Comparison of ENCODE assay signal across 14 cellular contexts in the genomic region with DNA sequence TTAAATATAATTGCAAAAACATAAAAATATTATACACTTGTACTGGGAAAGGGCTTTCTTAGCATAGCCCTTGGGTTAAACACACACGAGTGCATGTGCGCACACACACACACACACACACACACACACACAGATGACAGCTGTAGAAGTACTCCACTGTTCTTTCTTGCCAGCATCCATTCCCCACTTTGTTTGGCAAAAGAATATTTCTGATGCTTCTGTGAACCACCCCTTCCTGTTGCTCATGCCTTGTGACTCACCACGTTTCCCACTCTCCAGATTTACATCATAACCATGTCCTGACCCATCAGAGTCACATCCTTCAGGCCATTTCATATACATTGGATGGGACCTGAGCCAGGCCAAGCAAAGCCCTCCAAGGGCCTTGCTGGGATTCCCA.
DNase-seq lines count a peak whose midpoint lies in the region; ATAC-seq and TF ChIP-seq lines count a peak whose summit lies in the region.
"Had no signal": no experiment of that assay in that cellular context is flagged by ENCODE, and none has a peak within 500 bp of the region (broad histone marks: within the 10 kb centered on the region; RNA-seq: fewer than 3 reads in every experiment).

No MANE protein-coding gene starts in this region.

- H3K9me3 Mint-ChIP-seq in activated T-cell treated with anti-CD3 and anti-CD28 coated beads, Interleukin-2, amount 50 U/mL, for 4 hours, result peaks cover 7% of the 10 kb centered on the region
- H3K9me3 Mint-ChIP-seq: GM23338, nephron had no signal

- no peaks in the 10 kb centered on the region for H3K27me3 ChIP-seq in A673 (replicated peaks; ENCODE audit: insufficient read depth, low read depth, low read length, poor library complexity)
- no peaks in the 10 kb centered on the region for H3K27me3 ChIP-seq in Peyer's patch

- H3K4me3 Mint-ChIP-seq in activated T-cell treated with anti-CD3 and anti-CD28 coated beads, Interleukin-2, amount 50 U/mL, for 4 hours, result no peak overlapping the region
- H3K4me3 Mint-ChIP-seq: GM23338, nephron had no signal

- no peaks in the 10 kb centered on the region for H3K4me1 Mint-ChIP-seq in activated T-cell treated with anti-CD3 and anti-CD28 coated beads, Interleukin-2, amount 50 U/mL, for 4 hours (ENCODE audit: low read depth)
- H3K4me1 Mint-ChIP-seq: GM23338, nephron had no signal

- H3K27me3 Mint-ChIP-seq in activated T-cell treated with anti-CD3 and anti-CD28 coated beads, Interleukin-2, amount 50 U/mL, for 4 hours (ENCODE audit: low read depth), result no peaks in the 10 kb centered on the region

- H3K36me3 Mint-ChIP-seq in activated T-cell treated with anti-CD3 and anti-CD28 coated beads, Interleukin-2, amount 50 U/mL, for 4 hours (ENCODE audit: insufficient read depth), result no peaks in the 10 kb centered on the region

- no peak for TF ChIP-seq POLR2A in Peyer's patch (IDR thresholded peaks at IDR 0.05)

- H3K27ac ChIP-seq in A673 (ENCODE audit: low read depth, low read length, poor library complexity, severe bottlenecking) (no peak overlapping the region), Peyer's patch (no peak overlapping the region)

- ATAC-seq in activated T-cell treated with anti-CD3 and anti-CD28 coated beads, Interleukin-2, amount 50 U/mL, for 4 hours, result no peak
- no peak for ATAC-seq in stimulated activated naive CD8-positive, alpha-beta T cell treated with anti-CD3 and anti-CD28 coated beads, Interleukin-15, Interleukin-2, amounts not matched to agents 100 U/mL and 50 U/mL, for 24 hours
- ATAC-seq: GM23338 had no signal

- CTCF ChIA-PET in A673 (lab: Charles Lee), result no interaction called here

- H3K4me3 ChIP-seq in A673 (ENCODE audit: low read depth, low read length, poor library complexity, severe bottlenecking), result no peak overlapping the region
- no peak overlapping the region for H3K4me3 ChIP-seq in Peyer's patch
- H3K4me3 ChIP-seq: GM23338 had no signal

- peak; percentile 49 for DNase-seq in DMS53 (lab: John Stamatoyannopoulos, UW)
- peak; percentile 54 for DNase-seq in NCI-H226
- DNase-seq in dermis blood vessel endothelial cell, result peak; percentile 90
- peak; percentile 87 for DNase-seq in non-pigmented ciliary epithelial cell (ENCODE audit: low read depth)
- DNase-seq in activated T-cell treated with anti-CD3 and anti-CD28 coated beads, Interleukin-2, amount 50 U/mL, for 4 hours, result no peak
- DNase-seq in A673 (ENCODE audit: low spot score), result no peak
- no peak for DNase-seq in stimulated activated naive CD8-positive, alpha-beta T cell treated with anti-CD3 and anti-CD28 coated beads, Interleukin-15, Interleukin-2, amounts not matched to agents 100 U/mL and 50 U/mL, for 24 hours
- DNase-seq in Peyer's patch, result no peak
- DNase-seq: anterior cingulate cortex; KBM-7; NCI-H2171; stimulated activated CD4-positive, alpha-beta T cell treated with anti-CD3 and anti-CD28 coated beads, Interleukin-12 subunit alpha, Interleukin-12 subunit beta, amount 100 ng/mL, for 4 hours had no signal

- intact Hi-C loops in A673 (cut with micrococcal nuclease; ENCODE audit: unreplicated experiment), result no loop called here

- no peaks in the 10 kb centered on the region for H3K4me1 ChIP-seq in A673 (ENCODE audit: insufficient read depth, low read length, poor library complexity, severe bottlenecking)
- no peaks in the 10 kb centered on the region for H3K4me1 ChIP-seq in Peyer's patch

- H3K36me3 ChIP-seq in A673 (ENCODE audit: insufficient read depth, low read length, poor library complexity, severe bottlenecking) (no peaks in the 10 kb centered on the region), Peyer's patch (no peaks in the 10 kb centered on the region)

- TF ChIP-seq CTCF in A673 (conservative IDR thresholded peaks at IDR 0.05; ENCODE audit: low read depth, low read length) (no peak), Peyer's patch (IDR thresholded peaks at IDR 0.05) (no peak)

- no TSS peak for BruUV-seq in A673 (replicated peaks; lab: Mats Ljungman, UMichigan)

- POLR2A ChIA-PET in A673 (lab: Charles Lee; ENCODE audit: low non-redundant PET), result no interaction called here

- H3K9me3 ChIP-seq in A673 (ENCODE audit: low read depth, low read length, poor library complexity, severe bottlenecking) (no peaks in the 10 kb centered on the region), Peyer's patch (no peaks in the 10 kb centered on the region)

Comparison
In these comparisons a context has a peak if more than half of its experiments do, and no peak if none do; other contexts are left out.
1. DNase-seq: peak in DMS53 (single experiment), NCI-H226 (single experiment), dermis blood vessel endothelial cell (single experiment) and non-pigmented ciliary epithelial cell (single experiment); none in activated T-cell treated with anti-CD3 and anti-CD28 coated beads, Interleukin-2, amount 50 U/mL, for 4 hours (single experiment), A673 (single experiment), stimulated activated naive CD8-positive, alpha-beta T cell treated with anti-CD3 and anti-CD28 coated beads, Interleukin-15, Interleukin-2, amounts not matched to agents 100 U/mL and 50 U/mL, for 24 hours (single experiment) and Peyer's patch (0 of 3).